Comparison of ENCODE assay signal across 1 cellular context in the genomic region with DNA sequence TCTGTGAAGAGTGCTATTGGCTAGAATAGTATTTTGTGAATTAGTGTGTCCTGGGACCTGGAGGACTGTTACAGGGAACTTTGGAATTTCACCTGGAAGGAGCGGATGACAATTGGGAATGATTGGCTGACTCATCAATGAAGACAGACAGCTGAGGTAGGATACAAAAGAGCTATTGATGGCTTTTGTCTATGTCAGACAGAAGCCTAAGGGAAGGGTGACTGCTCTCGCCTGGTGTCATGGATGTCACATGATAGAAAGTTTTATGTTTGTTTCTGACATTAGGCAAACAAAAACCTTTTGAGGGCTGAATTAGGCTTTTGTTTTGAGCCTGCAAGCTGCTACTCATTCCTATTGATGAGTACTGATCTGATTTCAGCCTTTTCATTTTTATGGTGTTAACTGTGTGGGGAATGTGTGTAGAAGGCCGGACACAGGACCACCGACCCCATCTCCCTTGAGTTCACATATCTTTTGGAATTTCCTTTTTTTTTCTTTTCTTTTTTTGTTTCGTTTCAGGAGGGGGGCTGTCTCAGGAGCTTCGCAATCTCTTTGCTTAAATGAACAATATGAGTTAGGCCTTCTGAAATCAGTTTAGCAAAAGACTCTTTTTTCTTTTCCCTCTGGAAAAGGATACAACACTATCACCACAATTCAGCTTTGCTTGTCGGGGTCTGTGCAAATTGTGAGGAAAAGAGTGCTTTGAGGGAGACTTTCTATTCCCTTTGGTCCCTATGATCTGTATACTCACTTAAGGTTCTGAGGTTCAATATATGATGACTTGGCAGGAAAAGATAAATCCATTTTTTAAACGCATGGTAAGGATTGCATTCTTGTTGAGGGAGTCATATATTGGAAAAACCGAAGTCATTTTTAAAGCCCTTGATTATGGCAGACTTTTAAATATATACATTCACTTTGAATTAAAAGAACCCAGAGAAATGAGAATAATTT.
TF ChIP-seq lines count a peak whose summit lies in the region.

No MANE protein-coding gene starts in this region.

TF ChIP-seq in HepG2, 621 proteins besides CTCF, POLR2A, EP300 and RAD21 (continued from another document and continues in another):
- TF ChIP-seq, protein P1, sequence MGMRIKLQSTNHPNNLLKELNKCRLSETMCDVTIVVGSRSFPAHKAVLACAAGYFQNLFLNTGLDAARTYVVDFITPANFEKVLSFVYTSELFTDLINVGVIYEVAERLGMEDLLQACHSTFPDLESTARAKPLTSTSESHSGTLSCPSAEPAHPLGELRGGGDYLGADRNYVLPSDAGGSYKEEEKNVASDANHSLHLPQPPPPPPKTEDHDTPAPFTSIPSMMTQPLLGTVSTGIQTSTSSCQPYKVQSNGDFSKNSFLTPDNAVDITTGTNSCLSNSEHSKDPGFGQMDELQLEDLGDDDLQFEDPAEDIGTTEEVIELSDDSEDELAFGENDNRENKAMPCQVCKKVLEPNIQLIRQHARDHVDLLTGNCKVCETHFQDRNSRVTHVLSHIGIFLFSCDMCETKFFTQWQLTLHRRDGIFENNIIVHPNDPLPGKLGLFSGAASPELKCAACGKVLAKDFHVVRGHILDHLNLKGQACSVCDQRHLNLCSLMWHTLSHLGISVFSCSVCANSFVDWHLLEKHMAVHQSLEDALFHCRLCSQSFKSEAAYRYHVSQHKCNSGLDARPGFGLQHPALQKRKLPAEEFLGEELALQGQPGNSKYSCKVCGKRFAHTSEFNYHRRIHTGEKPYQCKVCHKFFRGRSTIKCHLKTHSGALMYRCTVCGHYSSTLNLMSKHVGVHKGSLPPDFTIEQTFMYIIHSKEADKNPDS (CRISPR knock-in tag; IDR thresholded peaks at IDR 0.05), result no peak
- TF ChIP-seq CBX2 (IDR thresholded peaks at IDR 0.05; ENCODE audit: low read depth, low read length) (no peak), CBX2 (CRISPR knock-in tag; IDR thresholded peaks at IDR 0.05; ENCODE audit: low read depth) (no peak), CC2D1A (CRISPR knock-in tag; IDR thresholded peaks at IDR 0.05) (no peak), KDM3A (CRISPR knock-in tag; IDR thresholded peaks at IDR 0.05; ENCODE audit: low read depth) (no peak), SMARCC2 (IDR thresholded peaks at IDR 0.05) (no peak), PPARG (CRISPR knock-in tag; conservative IDR thresholded peaks at IDR 0.05) (0 out of 2 replicates have a peak, but pooled peaks have one; percentile 54), IRF2 (CRISPR knock-in tag; IDR thresholded peaks at IDR 0.05) (no peak), RAD51 (IDR thresholded peaks at IDR 0.05; ENCODE audit: borderline replicate concordance) (peak; percentile 51; the same call in 1 of the 2 replicates), SCMH1 (CRISPR knock-in tag; IDR thresholded peaks at IDR 0.05; ENCODE audit: borderline replicate concordance) (no peak), ZNF550 (CRISPR knock-in tag; IDR thresholded peaks at IDR 0.05; ENCODE audit: borderline replicate concordance) (no peak), BRD4 (CRISPR knock-in tag; IDR thresholded peaks at IDR 0.05) (no peak), MAFF (IDR thresholded peaks at IDR 0.05; ENCODE audit: low read depth, low read length) (peak; percentile 95), ZNF432 (CRISPR knock-in tag; IDR thresholded peaks at IDR 0.05; ENCODE audit: borderline replicate concordance) (no peak), ZNF792 (CRISPR knock-in tag; IDR thresholded peaks at IDR 0.05) (peak; percentile 21; the same call in 1 of the 2 replicates), TARDBP (CRISPR knock-in tag; IDR thresholded peaks at IDR 0.05) (peak; percentile 60; the same call in 1 of the 2 replicates), PHF20 (CRISPR knock-in tag; IDR thresholded peaks at IDR 0.05) (no peak), CEBPB (IDR thresholded peaks at IDR 0.05; ENCODE audit: borderline replicate concordance, low read depth, low read length) (no peak), ETV5 (CRISPR knock-in tag; IDR thresholded peaks at IDR 0.05; ENCODE audit: borderline replicate concordance) (peak; percentile 69; the same call in 1 of the 2 replicates), JUNB (CRISPR knock-in tag; IDR thresholded peaks at IDR 0.05; ENCODE audit: borderline replicate concordance) (peak; percentile 92; the same call in 1 of the 2 replicates), GATAD2A (CRISPR knock-in tag; IDR thresholded peaks at IDR 0.05) (peak; percentile 91), ZNF446 (CRISPR knock-in tag; IDR thresholded peaks at IDR 0.05) (no peak), FOSL2 (CRISPR knock-in tag; IDR thresholded peaks at IDR 0.05) (peak; percentile 99)
- TF ChIP-seq, protein P2, sequence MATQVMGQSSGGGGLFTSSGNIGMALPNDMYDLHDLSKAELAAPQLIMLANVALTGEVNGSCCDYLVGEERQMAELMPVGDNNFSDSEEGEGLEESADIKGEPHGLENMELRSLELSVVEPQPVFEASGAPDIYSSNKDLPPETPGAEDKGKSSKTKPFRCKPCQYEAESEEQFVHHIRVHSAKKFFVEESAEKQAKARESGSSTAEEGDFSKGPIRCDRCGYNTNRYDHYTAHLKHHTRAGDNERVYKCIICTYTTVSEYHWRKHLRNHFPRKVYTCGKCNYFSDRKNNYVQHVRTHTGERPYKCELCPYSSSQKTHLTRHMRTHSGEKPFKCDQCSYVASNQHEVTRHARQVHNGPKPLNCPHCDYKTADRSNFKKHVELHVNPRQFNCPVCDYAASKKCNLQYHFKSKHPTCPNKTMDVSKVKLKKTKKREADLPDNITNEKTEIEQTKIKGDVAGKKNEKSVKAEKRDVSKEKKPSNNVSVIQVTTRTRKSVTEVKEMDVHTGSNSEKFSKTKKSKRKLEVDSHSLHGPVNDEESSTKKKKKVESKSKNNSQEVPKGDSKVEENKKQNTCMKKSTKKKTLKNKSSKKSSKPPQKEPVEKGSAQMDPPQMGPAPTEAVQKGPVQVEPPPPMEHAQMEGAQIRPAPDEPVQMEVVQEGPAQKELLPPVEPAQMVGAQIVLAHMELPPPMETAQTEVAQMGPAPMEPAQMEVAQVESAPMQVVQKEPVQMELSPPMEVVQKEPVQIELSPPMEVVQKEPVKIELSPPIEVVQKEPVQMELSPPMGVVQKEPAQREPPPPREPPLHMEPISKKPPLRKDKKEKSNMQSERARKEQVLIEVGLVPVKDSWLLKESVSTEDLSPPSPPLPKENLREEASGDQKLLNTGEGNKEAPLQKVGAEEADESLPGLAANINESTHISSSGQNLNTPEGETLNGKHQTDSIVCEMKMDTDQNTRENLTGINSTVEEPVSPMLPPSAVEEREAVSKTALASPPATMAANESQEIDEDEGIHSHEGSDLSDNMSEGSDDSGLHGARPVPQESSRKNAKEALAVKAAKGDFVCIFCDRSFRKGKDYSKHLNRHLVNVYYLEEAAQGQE (IDR thresholded peaks at IDR 0.05; ENCODE audit: borderline replicate concordance in 1 of 2, low read depth in 1 of 2, low read length in 2 of 2), result peak in 1 of 2 experiments; percentile 36; a peak in 1 of 4 replicates
- TF ChIP-seq, protein P3, sequence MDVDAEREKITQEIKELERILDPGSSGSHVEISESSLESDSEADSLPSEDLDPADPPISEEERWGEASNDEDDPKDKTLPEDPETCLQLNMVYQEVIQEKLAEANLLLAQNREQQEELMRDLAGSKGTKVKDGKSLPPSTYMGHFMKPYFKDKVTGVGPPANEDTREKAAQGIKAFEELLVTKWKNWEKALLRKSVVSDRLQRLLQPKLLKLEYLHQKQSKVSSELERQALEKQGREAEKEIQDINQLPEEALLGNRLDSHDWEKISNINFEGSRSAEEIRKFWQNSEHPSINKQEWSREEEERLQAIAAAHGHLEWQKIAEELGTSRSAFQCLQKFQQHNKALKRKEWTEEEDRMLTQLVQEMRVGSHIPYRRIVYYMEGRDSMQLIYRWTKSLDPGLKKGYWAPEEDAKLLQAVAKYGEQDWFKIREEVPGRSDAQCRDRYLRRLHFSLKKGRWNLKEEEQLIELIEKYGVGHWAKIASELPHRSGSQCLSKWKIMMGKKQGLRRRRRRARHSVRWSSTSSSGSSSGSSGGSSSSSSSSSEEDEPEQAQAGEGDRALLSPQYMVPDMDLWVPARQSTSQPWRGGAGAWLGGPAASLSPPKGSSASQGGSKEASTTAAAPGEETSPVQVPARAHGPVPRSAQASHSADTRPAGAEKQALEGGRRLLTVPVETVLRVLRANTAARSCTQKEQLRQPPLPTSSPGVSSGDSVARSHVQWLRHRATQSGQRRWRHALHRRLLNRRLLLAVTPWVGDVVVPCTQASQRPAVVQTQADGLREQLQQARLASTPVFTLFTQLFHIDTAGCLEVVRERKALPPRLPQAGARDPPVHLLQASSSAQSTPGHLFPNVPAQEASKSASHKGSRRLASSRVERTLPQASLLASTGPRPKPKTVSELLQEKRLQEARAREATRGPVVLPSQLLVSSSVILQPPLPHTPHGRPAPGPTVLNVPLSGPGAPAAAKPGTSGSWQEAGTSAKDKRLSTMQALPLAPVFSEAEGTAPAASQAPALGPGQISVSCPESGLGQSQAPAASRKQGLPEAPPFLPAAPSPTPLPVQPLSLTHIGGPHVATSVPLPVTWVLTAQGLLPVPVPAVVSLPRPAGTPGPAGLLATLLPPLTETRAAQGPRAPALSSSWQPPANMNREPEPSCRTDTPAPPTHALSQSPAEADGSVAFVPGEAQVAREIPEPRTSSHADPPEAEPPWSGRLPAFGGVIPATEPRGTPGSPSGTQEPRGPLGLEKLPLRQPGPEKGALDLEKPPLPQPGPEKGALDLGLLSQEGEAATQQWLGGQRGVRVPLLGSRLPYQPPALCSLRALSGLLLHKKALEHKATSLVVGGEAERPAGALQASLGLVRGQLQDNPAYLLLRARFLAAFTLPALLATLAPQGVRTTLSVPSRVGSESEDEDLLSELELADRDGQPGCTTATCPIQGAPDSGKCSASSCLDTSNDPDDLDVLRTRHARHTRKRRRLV (CRISPR knock-in tag; IDR thresholded peaks at IDR 0.05), result no peak
- TF ChIP-seq, protein P4, sequence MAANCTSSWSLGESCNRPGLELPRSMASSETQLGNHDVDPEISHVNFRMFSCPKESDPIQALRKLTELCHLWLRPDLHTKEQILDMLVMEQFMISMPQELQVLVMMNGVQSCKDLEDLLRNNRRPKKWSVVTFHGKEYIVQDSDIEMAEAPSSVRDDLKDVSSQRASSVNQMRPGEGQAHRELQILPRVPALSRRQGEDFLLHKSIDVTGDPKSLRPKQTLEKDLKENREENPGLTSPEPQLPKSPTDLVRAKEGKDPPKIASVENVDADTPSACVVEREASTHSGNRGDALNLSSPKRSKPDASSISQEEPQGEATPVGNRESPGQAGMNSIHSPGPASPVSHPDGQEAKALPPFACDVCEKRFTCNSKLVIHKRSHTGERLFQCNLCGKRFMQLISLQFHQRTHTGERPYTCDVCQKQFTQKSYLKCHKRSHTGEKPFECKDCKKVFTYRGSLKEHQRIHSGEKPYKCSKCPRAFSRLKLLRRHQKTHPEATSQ (CRISPR knock-in tag; IDR thresholded peaks at IDR 0.05; ENCODE audit: borderline replicate concordance), result 0 out of 2 replicates have a peak, but pooled peaks have one; percentile 40
- TF ChIP-seq, protein P5, sequence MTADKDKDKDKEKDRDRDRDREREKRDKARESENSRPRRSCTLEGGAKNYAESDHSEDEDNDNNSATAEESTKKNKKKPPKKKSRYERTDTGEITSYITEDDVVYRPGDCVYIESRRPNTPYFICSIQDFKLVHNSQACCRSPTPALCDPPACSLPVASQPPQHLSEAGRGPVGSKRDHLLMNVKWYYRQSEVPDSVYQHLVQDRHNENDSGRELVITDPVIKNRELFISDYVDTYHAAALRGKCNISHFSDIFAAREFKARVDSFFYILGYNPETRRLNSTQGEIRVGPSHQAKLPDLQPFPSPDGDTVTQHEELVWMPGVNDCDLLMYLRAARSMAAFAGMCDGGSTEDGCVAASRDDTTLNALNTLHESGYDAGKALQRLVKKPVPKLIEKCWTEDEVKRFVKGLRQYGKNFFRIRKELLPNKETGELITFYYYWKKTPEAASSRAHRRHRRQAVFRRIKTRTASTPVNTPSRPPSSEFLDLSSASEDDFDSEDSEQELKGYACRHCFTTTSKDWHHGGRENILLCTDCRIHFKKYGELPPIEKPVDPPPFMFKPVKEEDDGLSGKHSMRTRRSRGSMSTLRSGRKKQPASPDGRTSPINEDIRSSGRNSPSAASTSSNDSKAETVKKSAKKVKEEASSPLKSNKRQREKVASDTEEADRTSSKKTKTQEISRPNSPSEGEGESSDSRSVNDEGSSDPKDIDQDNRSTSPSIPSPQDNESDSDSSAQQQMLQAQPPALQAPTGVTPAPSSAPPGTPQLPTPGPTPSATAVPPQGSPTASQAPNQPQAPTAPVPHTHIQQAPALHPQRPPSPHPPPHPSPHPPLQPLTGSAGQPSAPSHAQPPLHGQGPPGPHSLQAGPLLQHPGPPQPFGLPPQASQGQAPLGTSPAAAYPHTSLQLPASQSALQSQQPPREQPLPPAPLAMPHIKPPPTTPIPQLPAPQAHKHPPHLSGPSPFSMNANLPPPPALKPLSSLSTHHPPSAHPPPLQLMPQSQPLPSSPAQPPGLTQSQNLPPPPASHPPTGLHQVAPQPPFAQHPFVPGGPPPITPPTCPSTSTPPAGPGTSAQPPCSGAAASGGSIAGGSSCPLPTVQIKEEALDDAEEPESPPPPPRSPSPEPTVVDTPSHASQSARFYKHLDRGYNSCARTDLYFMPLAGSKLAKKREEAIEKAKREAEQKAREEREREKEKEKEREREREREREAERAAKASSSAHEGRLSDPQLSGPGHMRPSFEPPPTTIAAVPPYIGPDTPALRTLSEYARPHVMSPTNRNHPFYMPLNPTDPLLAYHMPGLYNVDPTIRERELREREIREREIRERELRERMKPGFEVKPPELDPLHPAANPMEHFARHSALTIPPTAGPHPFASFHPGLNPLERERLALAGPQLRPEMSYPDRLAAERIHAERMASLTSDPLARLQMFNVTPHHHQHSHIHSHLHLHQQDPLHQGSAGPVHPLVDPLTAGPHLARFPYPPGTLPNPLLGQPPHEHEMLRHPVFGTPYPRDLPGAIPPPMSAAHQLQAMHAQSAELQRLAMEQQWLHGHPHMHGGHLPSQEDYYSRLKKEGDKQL (CRISPR knock-in tag; IDR thresholded peaks at IDR 0.05; ENCODE audit: low read depth), result no peak
- TF ChIP-seq, protein P6, sequence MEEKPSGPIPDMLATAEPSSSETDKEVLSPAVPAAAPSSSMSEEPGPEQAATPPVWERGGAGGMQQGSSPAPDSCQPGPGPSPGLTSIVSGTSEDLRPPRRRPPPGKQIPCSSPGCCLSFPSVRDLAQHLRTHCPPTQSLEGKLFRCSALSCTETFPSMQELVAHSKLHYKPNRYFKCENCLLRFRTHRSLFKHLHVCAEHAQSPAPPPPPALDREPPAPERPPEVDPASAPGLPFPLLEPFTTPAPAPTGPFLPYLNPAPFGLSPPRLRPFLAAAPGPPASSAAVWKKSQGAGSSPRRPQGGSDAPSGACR (CRISPR knock-in tag; IDR thresholded peaks at IDR 0.05), result no peak
- TF ChIP-seq, protein P7, sequence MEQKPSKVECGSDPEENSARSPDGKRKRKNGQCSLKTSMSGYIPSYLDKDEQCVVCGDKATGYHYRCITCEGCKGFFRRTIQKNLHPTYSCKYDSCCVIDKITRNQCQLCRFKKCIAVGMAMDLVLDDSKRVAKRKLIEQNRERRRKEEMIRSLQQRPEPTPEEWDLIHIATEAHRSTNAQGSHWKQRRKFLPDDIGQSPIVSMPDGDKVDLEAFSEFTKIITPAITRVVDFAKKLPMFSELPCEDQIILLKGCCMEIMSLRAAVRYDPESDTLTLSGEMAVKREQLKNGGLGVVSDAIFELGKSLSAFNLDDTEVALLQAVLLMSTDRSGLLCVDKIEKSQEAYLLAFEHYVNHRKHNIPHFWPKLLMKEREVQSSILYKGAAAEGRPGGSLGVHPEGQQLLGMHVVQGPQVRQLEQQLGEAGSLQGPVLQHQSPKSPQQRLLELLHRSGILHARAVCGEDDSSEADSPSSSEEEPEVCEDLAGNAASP (CRISPR knock-in tag; IDR thresholded peaks at IDR 0.05; ENCODE audit: borderline replicate concordance), result peak; percentile 55; the same call in 1 of the 2 replicates
- TF ChIP-seq, protein P8, sequence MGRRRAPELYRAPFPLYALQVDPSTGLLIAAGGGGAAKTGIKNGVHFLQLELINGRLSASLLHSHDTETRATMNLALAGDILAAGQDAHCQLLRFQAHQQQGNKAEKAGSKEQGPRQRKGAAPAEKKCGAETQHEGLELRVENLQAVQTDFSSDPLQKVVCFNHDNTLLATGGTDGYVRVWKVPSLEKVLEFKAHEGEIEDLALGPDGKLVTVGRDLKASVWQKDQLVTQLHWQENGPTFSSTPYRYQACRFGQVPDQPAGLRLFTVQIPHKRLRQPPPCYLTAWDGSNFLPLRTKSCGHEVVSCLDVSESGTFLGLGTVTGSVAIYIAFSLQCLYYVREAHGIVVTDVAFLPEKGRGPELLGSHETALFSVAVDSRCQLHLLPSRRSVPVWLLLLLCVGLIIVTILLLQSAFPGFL (CRISPR knock-in tag; IDR thresholded peaks at IDR 0.05), result no peak
